In the genomic region with DNA sequence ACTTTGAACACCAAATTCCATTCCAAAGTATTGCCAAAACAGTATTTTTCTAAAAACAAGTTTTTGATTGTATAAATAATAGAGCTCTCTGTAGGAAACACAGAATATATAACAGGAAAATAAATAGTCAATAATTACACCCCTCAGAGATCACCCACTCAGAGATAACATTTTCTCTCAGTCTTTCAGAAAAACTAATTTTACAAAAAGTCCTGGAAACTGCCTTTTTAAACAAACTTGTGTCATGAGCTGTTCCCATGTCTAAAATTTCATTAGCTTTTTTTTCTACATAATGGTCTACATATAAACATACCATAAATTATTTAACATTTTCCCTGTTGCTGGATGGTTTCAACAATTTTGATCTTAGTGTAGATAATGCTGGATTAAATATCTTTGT, we compare ENCODE assay signal across 9 cellular contexts. TPM values are rescaled to one million over a fixed set of nuclear protein-coding genes. Genes with fewer than 3 reads are reported as not detected.
DNase-seq lines count a peak whose midpoint lies in the region; ATAC-seq and TF ChIP-seq lines count a peak whose summit lies in the region.
"Had no signal": no experiment of that assay in that cellular context is flagged by ENCODE, and none has a peak within 500 bp of the region (broad histone marks: within the 10 kb centered on the region; RNA-seq: fewer than 3 reads in every experiment).

No MANE protein-coding gene starts in this region.

- H3K79me2 ChIP-seq in osteoblast (ENCODE audit: insufficient read depth, low read length): peaks cover 29% of the 10 kb centered on the region

- TF ChIP-seq CTCF in osteoblast (IDR thresholded peaks at IDR 0.05; ENCODE audit: extremely low read depth, low read depth, low read length): no peak
- no peak for TF ChIP-seq CTCF in colonic mucosa (IDR thresholded peaks at IDR 0.05)

- ATAC-seq in GM18498 (IDR thresholded peaks at IDR 0.05; ENCODE audit: unreplicated experiment): no peak

- H2AFZ ChIP-seq in osteoblast (ENCODE audit: low read length): no peak overlapping the region

- peaks cover 0 to 4% (median under 1%) of the 10 kb centered on the region in 3 donors for H3K36me3 Mint-ChIP-seq in CD8-positive, alpha-beta memory T cell
- peaks cover 9% of the 10 kb centered on the region for H3K36me3 Mint-ChIP-seq in dendritic cell treated with granulocyte-macrophage colony-stimulating factor and Interleukin-4, amounts not matched to agents 40 ng/mL and 50 ng/mL, for 4 days (ENCODE audit: low read depth)

- H3K27ac Mint-ChIP-seq in CD8-positive, alpha-beta memory T cell: peak overlapping the region in 2 of 8 donors; percentile 50 to 64
- peak overlapping the region; percentile 91 for H3K27ac Mint-ChIP-seq in dendritic cell treated with granulocyte-macrophage colony-stimulating factor and Interleukin-4, amounts not matched to agents 40 ng/mL and 50 ng/mL, for 4 days

- intact Hi-C loops in dendritic cell treated with granulocyte-macrophage colony-stimulating factor and Interleukin-4, amounts not matched to agents 40 ng/mL and 50 ng/mL, for 4 days (cut with micrococcal nuclease): no loop called here
- intact Hi-C loops in colonic mucosa (cut with DNase I): no loop called here

- H3K27ac ChIP-seq in CD8-positive, alpha-beta memory T cell (ENCODE audit: low read depth, low read length): peak overlapping the region; percentile 82
- H3K27ac ChIP-seq in HUES6 (ENCODE audit: low read depth, low read length) (peak overlapping the region; percentile 63; the same call in 1 of the 2 replicates), osteoblast (ENCODE audit: low read depth, low read length) (no peak overlapping the region), colonic mucosa (no peak overlapping the region)

- no peaks in the 10 kb centered on the region for H3K9me3 ChIP-seq in CD8-positive, alpha-beta memory T cell (ENCODE audit: low read length)
- H3K9me3 ChIP-seq in HUES6 (ENCODE audit: control insufficient read depth, insufficient read depth, low read depth, low read length): no peaks in the 10 kb centered on the region
- no peaks in the 10 kb centered on the region for H3K9me3 ChIP-seq in osteoblast (ENCODE audit: low read depth, low read length)
- no peaks in the 10 kb centered on the region for H3K9me3 ChIP-seq in colonic mucosa

- no peak for DNase-seq in CD8-positive, alpha-beta memory T cell
- peak; percentile 54 for DNase-seq in osteoblast (ENCODE audit: insufficient read length, low spot score, missing footprints)
- DNase-seq in colonic mucosa: no peak
- no peak for DNase-seq in inferior parietal cortex (ENCODE audit: extremely low spot score)
- DNase-seq: activated CD8-positive, alpha-beta memory T cell treated with anti-CD3 and anti-CD28 coated beads, Interleukin-2, amount 50 U/mL, for 4 hours had no signal

- H3K27me3 ChIP-seq in CD8-positive, alpha-beta memory T cell (ENCODE audit: insufficient read depth, low read length, poor library complexity, severe bottlenecking): no peaks in the 10 kb centered on the region
- H3K27me3 ChIP-seq in HUES6 (ENCODE audit: control insufficient read depth, insufficient read depth, low read length) (no peaks in the 10 kb centered on the region), osteoblast (ENCODE audit: insufficient read depth, low read length) (no peaks in the 10 kb centered on the region), colonic mucosa (no peaks in the 10 kb centered on the region)

- no peaks in the 10 kb centered on the region for H3K9me3 Mint-ChIP-seq in CD8-positive, alpha-beta memory T cell
- H3K9me3 Mint-ChIP-seq in dendritic cell treated with granulocyte-macrophage colony-stimulating factor and Interleukin-4, amounts not matched to agents 40 ng/mL and 50 ng/mL, for 4 days: no peaks in the 10 kb centered on the region
- H3K9me3 Mint-ChIP-seq: central memory CD8-positive, alpha-beta T cell had no signal

- POLR2A ChIA-PET in CD8-positive, alpha-beta memory T cell (lab: Charles Lee): interaction anchor here (0.6 to 0.8 kb wide), 2 partner anchors 9 to 1974 kb away, joined by 3 read pairs; no protein-coding TSS in a partner anchor

- H3K4me2 ChIP-seq in osteoblast (ENCODE audit: insufficient read depth, low read length): no peak overlapping the region

- H4K20me1 ChIP-seq in osteoblast (ENCODE audit: insufficient read depth, low read length): no peaks in the 10 kb centered on the region

- H3K36me3 ChIP-seq in CD8-positive, alpha-beta memory T cell (ENCODE audit: insufficient read depth, low read length): no peaks in the 10 kb centered on the region
- H3K36me3 ChIP-seq in HUES6 (ENCODE audit: control insufficient read depth, insufficient read depth, low read length) (peaks cover 1% of the 10 kb centered on the region), osteoblast (ENCODE audit: insufficient read depth, low read length) (no peaks in the 10 kb centered on the region), colonic mucosa (no peaks in the 10 kb centered on the region)

- H3K4me3 ChIP-seq in CD8-positive, alpha-beta memory T cell (ENCODE audit: low read length): no peak overlapping the region
- peak overlapping the region; percentile 68 for H3K4me3 ChIP-seq in HUES6 (ENCODE audit: low read depth, low read length)
- H3K4me3 ChIP-seq in osteoblast (ENCODE audit: insufficient read depth, low read length): no peak overlapping the region
- H3K4me3 ChIP-seq in colonic mucosa: no peak overlapping the region

- H3K9ac ChIP-seq in HUES6 (ENCODE audit: low read length) (no peak overlapping the region), colonic mucosa (ENCODE audit: low read depth in 2 of 2, low read length in 2 of 2) (no peak overlapping the region)

- no peaks in the 10 kb centered on the region for H3K27me3 Mint-ChIP-seq in CD8-positive, alpha-beta memory T cell
- no peaks in the 10 kb centered on the region for H3K27me3 Mint-ChIP-seq in dendritic cell treated with granulocyte-macrophage colony-stimulating factor and Interleukin-4, amounts not matched to agents 40 ng/mL and 50 ng/mL, for 4 days
- H3K27me3 Mint-ChIP-seq: central memory CD8-positive, alpha-beta T cell had no signal

- CTCF ChIA-PET in CD8-positive, alpha-beta memory T cell (lab: Charles Lee): interaction anchor here (0.8 kb wide), 1 partner anchor 8 kb away, joined by 3 read pairs; no protein-coding TSS in a partner anchor

- H3K4me1 ChIP-seq in CD8-positive, alpha-beta memory T cell (ENCODE audit: insufficient read depth, low read length): peaks cover 23% of the 10 kb centered on the region
- H3K4me1 ChIP-seq in HUES6 (ENCODE audit: control insufficient read depth, insufficient read depth, low read length) (peaks cover 9% of the 10 kb centered on the region; the same call in 1 of the 2 replicates), osteoblast (ENCODE audit: insufficient read depth, low read length) (peaks cover 22% of the 10 kb centered on the region), colonic mucosa (no peaks in the 10 kb centered on the region)

- H3K4me3 Mint-ChIP-seq in CD8-positive, alpha-beta memory T cell: peak overlapping the region; percentile 86 to 94 (median 92)
- no peak overlapping the region for H3K4me3 Mint-ChIP-seq in dendritic cell treated with granulocyte-macrophage colony-stimulating factor and Interleukin-4, amounts not matched to agents 40 ng/mL and 50 ng/mL, for 4 days

- H3K4me1 Mint-ChIP-seq in CD8-positive, alpha-beta memory T cell: peaks cover 21 to 30% (median 29%) of the 10 kb centered on the region in 3 donors
- H3K4me1 Mint-ChIP-seq in dendritic cell treated with granulocyte-macrophage colony-stimulating factor and Interleukin-4, amounts not matched to agents 40 ng/mL and 50 ng/mL, for 4 days (ENCODE audit: low read depth): peaks cover 32% of the 10 kb centered on the region

RNA-seq across cellular contexts. Expression of gene WDSUB1, which starts 1.2 kb away (rescaled TPM):
- total RNA-seq in CD8-positive, alpha-beta memory T cell: 1 to 10 TPM; 4.4 to 4.6 TPM
- 11.3 TPM for polyA plus RNA-seq in CD8-positive, alpha-beta memory T cell
- 12.7 and 13.8 TPM in 2 replicates for total RNA-seq in osteoblast
- total RNA-seq in colonic mucosa: 1 to 10 TPM; 7.2 to 7.5 TPM

Comparison
In these comparisons a context has a peak if more than half of its experiments do, and no peak if none do; other contexts are left out.
1. H3K27ac ChIP-seq: peak in CD8-positive, alpha-beta memory T cell (single experiment) and HUES6 (single experiment); none in osteoblast (single experiment) and colonic mucosa (single experiment).